Comparison of ENCODE assay signal across 19 cellular contexts in the genomic region with DNA sequence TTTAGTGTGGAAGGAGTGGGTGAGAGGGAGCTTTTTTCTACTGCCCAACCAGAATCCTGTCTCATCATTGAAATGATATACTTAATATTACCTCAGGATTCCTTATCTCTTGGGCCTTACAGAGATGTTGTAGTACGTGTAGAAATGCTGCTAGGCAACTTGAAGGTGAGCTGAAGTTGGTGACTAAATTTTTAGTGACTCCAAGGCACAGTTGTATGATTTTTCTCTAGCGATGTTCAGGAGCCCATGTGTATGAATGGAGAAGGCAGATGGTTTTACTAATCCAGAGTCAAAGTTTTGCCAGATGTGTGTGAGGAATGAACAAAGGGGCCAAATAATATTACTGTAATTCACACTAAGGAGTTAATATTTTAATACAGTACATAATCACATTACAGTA. TPM values are rescaled to one million over a fixed set of nuclear protein-coding genes. Genes with fewer than 3 reads are reported as not detected.
DNase-seq lines count a peak whose midpoint lies in the region; TF ChIP-seq lines count a peak whose summit lies in the region.
"Had no signal": no experiment of that assay in that cellular context is flagged by ENCODE, and none has a peak within 500 bp of the region (broad histone marks: within the 10 kb centered on the region; RNA-seq: fewer than 3 reads in every experiment).

No MANE protein-coding gene starts in this region.

- no peaks in the 10 kb centered on the region for H3K36me3 Mint-ChIP-seq in MCF 10A (ENCODE audit: insufficient read depth, unreplicated experiment)
- no peaks in the 10 kb centered on the region for H3K36me3 Mint-ChIP-seq in activated T-helper 2 cell treated with anti-CD3 and anti-CD28 coated beads, Interferon-gamma antibody, Interleukin-2, Interleukin-4, amounts not matched to agents 10 μg/mL and 5 μg/mL and 100 μg/mL, durations not matched to agents 14 hours and 24 hours and 36 hours (ENCODE audit: low read depth)
- H3K36me3 Mint-ChIP-seq: CD14-positive monocyte had no signal

- H3K4ac ChIP-seq in trophoblast cell (ENCODE audit: low read depth, low read length) = no peak overlapping the region

- H3K4me1 Mint-ChIP-seq in MCF 10A (ENCODE audit: insufficient read depth, unreplicated experiment) = peaks cover 33% of the 10 kb centered on the region
- H3K4me1 Mint-ChIP-seq in activated T-helper 2 cell treated with anti-CD3 and anti-CD28 coated beads, Interferon-gamma antibody, Interleukin-2, Interleukin-4, amounts not matched to agents 10 μg/mL and 5 μg/mL and 100 μg/mL, durations not matched to agents 14 hours and 24 hours and 36 hours (ENCODE audit: low read depth) = no peaks in the 10 kb centered on the region
- H3K4me1 Mint-ChIP-seq: CD8-positive, alpha-beta memory T cell had no signal

- H3K18ac ChIP-seq in trophoblast cell (ENCODE audit: low read length) = no peak overlapping the region

- no peak overlapping the region for H2BK12ac ChIP-seq in trophoblast cell (ENCODE audit: low read length)

- H3K9ac ChIP-seq in mammary epithelial cell (ENCODE audit: insufficient read depth, low read length) (no peak overlapping the region), trophoblast cell (ENCODE audit: low read length) (no peak overlapping the region)
- H3K9ac ChIP-seq: BLaER1 treated with 17β-estradiol and CSF1 and Interleukin-3, amounts not matched to agents 10 nM and 100 nM had no signal

- H4K20me1 ChIP-seq in mammary epithelial cell (ENCODE audit: insufficient read depth, low read length) = no peaks in the 10 kb centered on the region
- H4K20me1 ChIP-seq: BLaER1 treated with 17β-estradiol and CSF1 and Interleukin-3, amounts not matched to agents 10 nM and 100 nM had no signal

- WGBS in mammary epithelial cell (ENCODE audit: low coverage, missing lambda C conversion rate) = 72% methylated on average over 2 of the region's 2 CpGs
- no CpG with 5 or more reads among the region's 2 CpGs for WGBS in trophoblast cell (ENCODE audit: extremely low coverage, insufficient coverage, insufficient read length)

- H3K4me2 ChIP-seq in mammary epithelial cell (ENCODE audit: insufficient read depth, low read depth, low read length) = no peak overlapping the region
- H3K4me2 ChIP-seq in trophoblast cell (ENCODE audit: low read length) = no peak overlapping the region

- H2BK5ac ChIP-seq in trophoblast cell (ENCODE audit: low read depth, low read length, poor library complexity) = no peak overlapping the region

- H3K14ac ChIP-seq in trophoblast cell (ENCODE audit: low read length) = no peak overlapping the region

- TSS peak; percentile 97 for BruUV-seq in mammary epithelial cell (replicated peaks; lab: Mats Ljungman, UMichigan)
- BruUV-seq in MCF 10A (replicated peaks; lab: Mats Ljungman, UMichigan) = no TSS peak

- no peaks in the 10 kb centered on the region for H3K27me3 Mint-ChIP-seq in MCF 10A (ENCODE audit: insufficient read depth, unreplicated experiment)
- no peaks in the 10 kb centered on the region for H3K27me3 Mint-ChIP-seq in activated T-helper 2 cell treated with anti-CD3 and anti-CD28 coated beads, Interferon-gamma antibody, Interleukin-2, Interleukin-4, amounts not matched to agents 10 μg/mL and 5 μg/mL and 100 μg/mL, durations not matched to agents 14 hours and 24 hours and 36 hours (ENCODE audit: low read depth)

- intact Hi-C loops in mammary epithelial cell (cut with micrococcal nuclease) = no loop called here
- intact Hi-C loops in MCF 10A (cut with micrococcal nuclease) = no loop called here
- intact Hi-C loops in activated T-helper 2 cell treated with anti-CD3 and anti-CD28 coated beads, Interferon-gamma antibody, Interleukin-2, Interleukin-4, amounts not matched to agents 10 μg/mL and 5 μg/mL and 100 μg/mL, durations not matched to agents 14 hours and 24 hours and 36 hours (cut with micrococcal nuclease) = no loop called here

- H4K8ac ChIP-seq in trophoblast cell (ENCODE audit: low read depth, low read length) = no peak overlapping the region

- no peaks in the 10 kb centered on the region for H3K79me1 ChIP-seq in trophoblast cell (ENCODE audit: low read length)

- H4K91ac ChIP-seq in trophoblast cell (ENCODE audit: low read depth, low read length) = no peak overlapping the region

- H3K27me3 ChIP-seq in mammary epithelial cell (ENCODE audit: insufficient read depth, low read length) (no peaks in the 10 kb centered on the region), trophoblast cell (ENCODE audit: insufficient read depth, low read length) (no peaks in the 10 kb centered on the region)
- H3K27me3 ChIP-seq: BE2C; BLaER1 treated with 17β-estradiol and CSF1 and Interleukin-3, amounts not matched to agents 10 nM and 100 nM had no signal

- no peak overlapping the region for H4K12ac ChIP-seq in trophoblast cell (ENCODE audit: low read depth, low read length)

- H3K4me3 Mint-ChIP-seq in MCF 10A (ENCODE audit: unreplicated experiment) = no peak overlapping the region
- H3K4me3 Mint-ChIP-seq in activated T-helper 2 cell treated with anti-CD3 and anti-CD28 coated beads, Interferon-gamma antibody, Interleukin-2, Interleukin-4, amounts not matched to agents 10 μg/mL and 5 μg/mL and 100 μg/mL, durations not matched to agents 14 hours and 24 hours and 36 hours (ENCODE audit: low read depth) = no peak overlapping the region
- H3K4me3 Mint-ChIP-seq: CD14-positive monocyte; CD4-positive, alpha-beta T cell; CD8-positive, alpha-beta memory T cell; HFFc6 had no signal

- no peak for TF ChIP-seq POLR2A in erythroblast (IDR thresholded peaks at IDR 0.05; ENCODE audit: low read length)

- no peak for TF ChIP-seq CTCF in mammary epithelial cell (conservative IDR thresholded peaks at IDR 0.05 in 1 of 2, IDR thresholded peaks at IDR 0.05 in 1 of 2; ENCODE audit: extremely low read depth in 1 of 2, insufficient read depth in 1 of 2, low read depth in 1 of 2, low read length in 2 of 2)
- no peak for TF ChIP-seq CTCF in MCF 10A (IDR thresholded peaks at IDR 0.05; ENCODE audit: unreplicated experiment)

- H3K27ac ChIP-seq in mammary epithelial cell (ENCODE audit: insufficient read depth, low read depth, low read length) (no peak overlapping the region), trophoblast cell (ENCODE audit: low read depth, low read length) (no peak overlapping the region)
- H3K27ac ChIP-seq: 22Rv1; BLaER1 treated with 17β-estradiol and CSF1 and Interleukin-3, amounts not matched to agents 10 nM and 100 nM had no signal

- no peak overlapping the region for H2BK120ac ChIP-seq in trophoblast cell (ENCODE audit: insufficient read depth, low read length, poor library complexity)

- POLR2A ChIA-PET in MCF 10A (lab: Yijun Ruan, JAX) = no interaction called here

- no peak overlapping the region for H2AK5ac ChIP-seq in trophoblast cell (ENCODE audit: low read length)

- H3K36me3 ChIP-seq in mammary epithelial cell (ENCODE audit: insufficient read depth, low read length) = no peaks in the 10 kb centered on the region
- H3K36me3 ChIP-seq in trophoblast cell (ENCODE audit: control insufficient read depth in 1 of 2, insufficient read depth in 2 of 2, low read length in 2 of 2) = no peaks in the 10 kb centered on the region
- H3K36me3 ChIP-seq: BE2C; BLaER1 treated with 17β-estradiol and CSF1 and Interleukin-3, amounts not matched to agents 10 nM and 100 nM; HAP-1 had no signal

- no peak for DNase-seq in mammary epithelial cell
- no peak for DNase-seq in MCF 10A (ENCODE audit: unreplicated experiment)
- peak; percentile 27 to 54 for DNase-seq in erythroblast (lab: John Stamatoyannopoulos, UW)
- peak; percentile 27 to 76 for DNase-seq in trophoblast cell
- DNase-seq in AG08396 (ENCODE audit: low spot score) = no peak
- DNase-seq in activated T-helper 2 cell treated with anti-CD3 and anti-CD28 coated beads, Interferon-gamma antibody, Interleukin-2, Interleukin-4, amounts not matched to agents 10 μg/mL and 5 μg/mL and 100 μg/mL, durations not matched to agents 14 hours and 24 hours and 36 hours (ENCODE audit: low spot score) = no peak
- DNase-seq: AML-193; BE2C; CD4-positive, alpha-beta T cell; CD8-positive, alpha-beta memory T cell; DMS 273 treated with DMSO at 0.1 percent for 48 hours; DMS79; EL; GDM1; HFFc6 had no signal

- H3K4me3 ChIP-seq in mammary epithelial cell (replicated peaks in 1 of 3; ENCODE audit: insufficient read depth in 1 of 3, low read depth in 2 of 3, low read length in 3 of 3) = no peak overlapping the region
- H3K4me3 ChIP-seq in trophoblast cell (ENCODE audit: low read depth, low read length) = no peak overlapping the region
- H3K4me3 ChIP-seq: BLaER1 treated with 17β-estradiol and CSF1 and Interleukin-3, amounts not matched to agents 10 nM and 100 nM; HAP-1 had no signal

- H3K79me2 ChIP-seq in mammary epithelial cell (ENCODE audit: insufficient read depth, low read length) (no peaks in the 10 kb centered on the region), trophoblast cell (ENCODE audit: control insufficient read depth, insufficient read depth, low read length, poor library complexity) (no peaks in the 10 kb centered on the region)

- no peak overlapping the region for H3K27ac Mint-ChIP-seq in MCF 10A (ENCODE audit: low read depth, unreplicated experiment)
- H3K27ac Mint-ChIP-seq in activated T-helper 2 cell treated with anti-CD3 and anti-CD28 coated beads, Interferon-gamma antibody, Interleukin-2, Interleukin-4, amounts not matched to agents 10 μg/mL and 5 μg/mL and 100 μg/mL, durations not matched to agents 14 hours and 24 hours and 36 hours = no peak overlapping the region
- H3K27ac Mint-ChIP-seq: CD14-positive monocyte; CD4-positive, alpha-beta T cell; CD8-positive, alpha-beta memory T cell; HFFc6 had no signal

- peaks cover 14% of the 10 kb centered on the region for H3K4me1 ChIP-seq in mammary epithelial cell (ENCODE audit: insufficient read depth, low read length)
- no peaks in the 10 kb centered on the region for H3K4me1 ChIP-seq in trophoblast cell (ENCODE audit: control insufficient read depth in 1 of 2, insufficient read depth in 2 of 2, low read length in 2 of 2)
- H3K4me1 ChIP-seq: BE2C, HAP-1 had no signal

- no peak overlapping the region for H3K23ac ChIP-seq in trophoblast cell (ENCODE audit: low read length)

- peaks cover 10% of the 10 kb centered on the region for H3K9me3 Mint-ChIP-seq in MCF 10A (ENCODE audit: unreplicated experiment)
- peaks cover 12% of the 10 kb centered on the region for H3K9me3 Mint-ChIP-seq in activated T-helper 2 cell treated with anti-CD3 and anti-CD28 coated beads, Interferon-gamma antibody, Interleukin-2, Interleukin-4, amounts not matched to agents 10 μg/mL and 5 μg/mL and 100 μg/mL, durations not matched to agents 14 hours and 24 hours and 36 hours

- H2AFZ ChIP-seq in mammary epithelial cell (ENCODE audit: low read depth, low read length) = no peak overlapping the region
- H2AFZ ChIP-seq in trophoblast cell (ENCODE audit: insufficient read depth, low read length, poor library complexity) = no peak overlapping the region

- CTCF ChIA-PET in mammary epithelial cell (lab: Charles Lee; ENCODE audit: low non-redundant PET) = no interaction called here
- CTCF ChIA-PET in MCF 10A (lab: Yijun Ruan, JAX) = interaction anchor here (1.2 kb wide), 1 partner anchor 77 kb away, joined by 3 read pairs; no protein-coding TSS in a partner anchor

- dilution Hi-C loops in mammary epithelial cell (cut with HindIII; ENCODE audit: low sequenced_read_pairs) = no loop called here

- in situ Hi-C loops in mammary epithelial cell (cut with MboI; ENCODE audit: low sequenced_read_pairs in 2 of 2) = no loop called here

- H3K9me3 ChIP-seq in mammary epithelial cell (replicated peaks; ENCODE audit: insufficient read depth, low read length) = no peaks in the 10 kb centered on the region
- no peaks in the 10 kb centered on the region for H3K9me3 ChIP-seq in trophoblast cell (ENCODE audit: insufficient read depth, low read depth, low read length)
- H3K9me3 ChIP-seq: BE2C, HAP-1 had no signal

RNA-seq across cellular contexts. Expression of gene TEX9, which starts 42.8 kb away (rescaled TPM):
- total RNA-seq in mammary epithelial cell (10 to 100 TPM in 1 of 2 donors, 1 to 10 TPM in 1; 7.7 to 11.2 TPM), MCF 10A (2022) (6.3 and 6.8 TPM in 2 replicates)
- polyA plus RNA-seq in mammary epithelial cell = 1.9 TPM
- polyA minus RNA-seq in mammary epithelial cell = not detected
- 3.6 and 3.7 TPM in 2 replicates for polyA plus RNA-seq in trophoblast cell (2013)
- 0.27 and 0.44 TPM in 2 replicates for total RNA-seq in activated T-helper 2 cell treated with anti-CD3 and anti-CD28 coated beads, Interferon-gamma antibody, Interleukin-2, Interleukin-4, amounts not matched to agents 10 μg/mL and 5 μg/mL and 100 μg/mL, durations not matched to agents 14 hours and 24 hours and 36 hours

Comparison
In these comparisons a context has a peak if more than half of its experiments do, and no peak if none do; other contexts are left out.
1. DNase-seq: peak in erythroblast (2 of 2) and trophoblast cell (2 of 2); none in mammary epithelial cell (single experiment), MCF 10A (single experiment), AG08396 (single experiment) and activated T-helper 2 cell treated with anti-CD3 and anti-CD28 coated beads, Interferon-gamma antibody, Interleukin-2, Interleukin-4, amounts not matched to agents 10 μg/mL and 5 μg/mL and 100 μg/mL, durations not matched to agents 14 hours and 24 hours and 36 hours (single experiment).